12 cellular contexts compared by ENCODE assay signal in genomic region chr1:202165267-202165941, GRCh38. TPM values are rescaled to one million over a fixed set of nuclear protein-coding genes. Genes with fewer than 3 reads are reported as not detected.
DNase-seq lines count a peak whose midpoint lies in the region; ATAC-seq lines count a peak whose summit lies in the region.
"Had no signal": no experiment of that assay in that cellular context is flagged by ENCODE, and none has a peak within 500 bp of the region (broad histone marks: within the 10 kb centered on the region; RNA-seq: fewer than 3 reads in every experiment).

No MANE protein-coding gene starts in this region.

- no peaks in the 10 kb centered on the region for H3K27me3 Mint-ChIP-seq in CD4-positive, alpha-beta memory T cell

- peaks cover 42 to 70% (median 55%) of the 10 kb centered on the region in 4 donors for H3K4me1 Mint-ChIP-seq in CD4-positive, alpha-beta memory T cell

- POLR2A ChIA-PET in CD4-positive, alpha-beta memory T cell (lab: Charles Lee; ENCODE audit: partially characterized antibody), result interaction anchor here (0.7 to 2.5 kb wide), 6 partner anchors 9 to 34 kb away, joined by 3 to 10 read pairs (median 4); partner anchors contain the start of gene ARL8A

- H3K27ac Mint-ChIP-seq in CD4-positive, alpha-beta memory T cell, result peak overlapping the region; percentile 75 to 95 (median 92)
- H3K27ac Mint-ChIP-seq in activated naive CD4-positive, alpha-beta T cell treated with anti-CD3 and anti-CD28 coated beads, Interleukin-2, amount 50 U/mL, for 72 hours, result peak overlapping the region; percentile 73 to 85

- H3K36me3 Mint-ChIP-seq in CD4-positive, alpha-beta memory T cell, result peaks cover 0 to 5% of the 10 kb centered on the region in 2 donors
- peaks cover 3 to 6% of the 10 kb centered on the region in 2 donors for H3K36me3 Mint-ChIP-seq in activated naive CD4-positive, alpha-beta T cell treated with anti-CD3 and anti-CD28 coated beads, Interleukin-2, amount 50 U/mL, for 72 hours

- peak; percentile 5 to 20 for ATAC-seq in activated naive CD4-positive, alpha-beta T cell treated with anti-CD3 and anti-CD28 coated beads, Interleukin-2, amount 50 U/mL, for 72 hours
- ATAC-seq in GM18907 (IDR thresholded peaks at IDR 0.05; ENCODE audit: unreplicated experiment), result no peak
- ATAC-seq: HCT116, left colon had no signal

- peak overlapping the region; percentile 93 for H3K27ac ChIP-seq in CD4-positive, alpha-beta memory T cell (ENCODE audit: low read depth, low read length)

- H3K9me3 Mint-ChIP-seq in CD4-positive, alpha-beta memory T cell, result no peaks in the 10 kb centered on the region
- H3K9me3 Mint-ChIP-seq in activated naive CD4-positive, alpha-beta T cell treated with anti-CD3 and anti-CD28 coated beads, Interleukin-2, amount 50 U/mL, for 72 hours, result no peaks in the 10 kb centered on the region

- H3K4me1 ChIP-seq in CD4-positive, alpha-beta memory T cell (ENCODE audit: insufficient read depth, low read length), result peaks cover 64% of the 10 kb centered on the region

- no peaks in the 10 kb centered on the region for H3K36me3 ChIP-seq in CD4-positive, alpha-beta memory T cell (ENCODE audit: insufficient read depth, low read length)

- peak overlapping the region; percentile 11 to 23 for H3K4me3 ChIP-seq in CD4-positive, alpha-beta memory T cell (ENCODE audit: low read length in 2 of 2)

- no peaks in the 10 kb centered on the region for H3K9me3 ChIP-seq in CD4-positive, alpha-beta memory T cell (ENCODE audit: control insufficient read depth in 1 of 2, low read length in 2 of 2)

- intact Hi-C loops in CD4-positive, alpha-beta memory T cell (cut with micrococcal nuclease), result no loop called here

- H3K4me3 Mint-ChIP-seq in CD4-positive, alpha-beta memory T cell, result peak overlapping the region; percentile 49 to 86 (median 78)

- H3K27me3 ChIP-seq in CD4-positive, alpha-beta memory T cell (ENCODE audit: insufficient read depth, low read length), result no peaks in the 10 kb centered on the region

- peak in 1 of 5 donors; percentile 57 for DNase-seq in CD4-positive, alpha-beta memory T cell
- DNase-seq in activated CD4-positive, alpha-beta T cell treated with anti-CD3 and anti-CD28 coated beads for 1 hour, result peak; percentile 19
- DNase-seq in activated naive CD4-positive, alpha-beta T cell treated with anti-CD3 and anti-CD28 coated beads, Interleukin-2, amount 50 U/mL, for 72 hours (ENCODE audit: low spot score in 2 of 2), result no peak
- DNase-seq in stimulated activated CD4-positive, alpha-beta T cell treated with anti-CD3 and anti-CD28 coated beads, Interleukin-15, amount 100 ng/mL, for 24 hours, result peak; percentile 86
- DNase-seq in HCEC 1CT, result no peak
- DNase-seq in NCI-H345 (lab: John Stamatoyannopoulos, UW), result no peak
- no peak for DNase-seq in NCI-H510A (lab: John Stamatoyannopoulos, UW)
- DNase-seq: NCI-H187 treated with DMSO at 0.1 percent for 48 hours had no signal

- CTCF ChIA-PET in CD4-positive, alpha-beta memory T cell (lab: Charles Lee; ENCODE audit: partially characterized antibody), result interaction anchor here (1.2 to 2.4 kb wide), 4 partner anchors 8 to 30 kb away, joined by 3 to 15 read pairs (median 8); no protein-coding TSS in a partner anchor

RNA-seq across cellular contexts. Expression of gene PTPN7, which starts 5.0 kb away (rescaled TPM):
- 10 to 100 TPM; 67.6 to 68.4 TPM for total RNA-seq in CD4-positive, alpha-beta memory T cell
- polyA plus RNA-seq in CD4-positive, alpha-beta memory T cell, result 10 to 100 TPM; 50.5 to 84.1 TPM
- 100 to 1,000 TPM; 119 to 198 TPM for total RNA-seq in activated naive CD4-positive, alpha-beta T cell treated with anti-CD3 and anti-CD28 coated beads, Interleukin-2, amount 50 U/mL, for 72 hours
- polyA plus RNA-seq: AG04450 had no signal

RNA-seq across cellular contexts. Expression of gene ARL8A, which starts 20.9 kb away (rescaled TPM):
- 10 to 100 TPM; 48.1 to 55.0 TPM for total RNA-seq in CD4-positive, alpha-beta memory T cell
- polyA plus RNA-seq in CD4-positive, alpha-beta memory T cell, result 10 to 100 TPM in 1 of 2 donors, 1 to 10 TPM in 1; 7.1 to 10.8 TPM
- total RNA-seq in activated naive CD4-positive, alpha-beta T cell treated with anti-CD3 and anti-CD28 coated beads, Interleukin-2, amount 50 U/mL, for 72 hours, result 10 to 100 TPM; 38.8 to 63.2 TPM

RNA-seq across cellular contexts. Expression of gene LGR6, which starts 28.2 kb away (rescaled TPM):
- total RNA-seq in CD4-positive, alpha-beta memory T cell, result under 1 TPM in 1 of 2 experiments, not detected in 1; 0.17 TPM
- polyA plus RNA-seq in CD4-positive, alpha-beta memory T cell, result under 1 TPM; 0.16 to 0.33 TPM
- total RNA-seq in activated naive CD4-positive, alpha-beta T cell treated with anti-CD3 and anti-CD28 coated beads, Interleukin-2, amount 50 U/mL, for 72 hours, result under 1 TPM; 0.14 TPM
- polyA plus RNA-seq: AG04450 had no signal

RNA-seq across cellular contexts. Expression of gene GPR37L1, which starts 42.7 kb away (rescaled TPM):
- not detected for total RNA-seq in CD4-positive, alpha-beta memory T cell
- polyA plus RNA-seq in CD4-positive, alpha-beta memory T cell, result under 1 TPM in 1 of 2 donors, not detected in 1; 0.07 TPM
- total RNA-seq in activated naive CD4-positive, alpha-beta T cell treated with anti-CD3 and anti-CD28 coated beads, Interleukin-2, amount 50 U/mL, for 72 hours, result not detected
- polyA plus RNA-seq: AG04450 had no signal

Comparison
In these comparisons a context has a peak if more than half of its experiments do, and no peak if none do; other contexts are left out.
1. DNase-seq: peak in activated CD4-positive, alpha-beta T cell treated with anti-CD3 and anti-CD28 coated beads for 1 hour (single experiment) and stimulated activated CD4-positive, alpha-beta T cell treated with anti-CD3 and anti-CD28 coated beads, Interleukin-15, amount 100 ng/mL, for 24 hours (single experiment); none in activated naive CD4-positive, alpha-beta T cell treated with anti-CD3 and anti-CD28 coated beads, Interleukin-2, amount 50 U/mL, for 72 hours (0 of 2), HCEC 1CT (single experiment), NCI-H345 (single experiment) and NCI-H510A (single experiment).